ENCODE assay signal across 11 cellular contexts in genomic region chr3:105835606-105836005, GRCh38. TPM values are rescaled to one million over a fixed set of nuclear protein-coding genes. Genes with fewer than 3 reads are reported as not detected.
DNase-seq lines count a peak whose midpoint lies in the region; ATAC-seq and TF ChIP-seq lines count a peak whose summit lies in the region.
"Had no signal": no experiment of that assay in that cellular context is flagged by ENCODE, and none has a peak within 500 bp of the region (broad histone marks: within the 10 kb centered on the region; RNA-seq: fewer than 3 reads in every experiment).

No MANE protein-coding gene starts in this region.

- no peak overlapping the region for H2AFZ ChIP-seq in smooth muscle cell (ENCODE audit: low read depth)

- peaks cover 24% of the 10 kb centered on the region for H3F3A ChIP-seq in smooth muscle cell (ENCODE audit: low read depth)

- ATAC-seq in HG03571 (IDR thresholded peaks at IDR 0.05; ENCODE audit: unreplicated experiment), result no peak

- no peak for DNase-seq in activated naive CD4-positive, alpha-beta T cell treated with anti-CD3 and anti-CD28 coated beads for 36 hours
- DNase-seq in NCI-H2171 (lab: John Stamatoyannopoulos, UW), result peak; percentile 19
- DNase-seq in cerebellar nuclear complex (lab: John Stamatoyannopoulos, UW), result peak; percentile 36 to 80
- DNase-seq in smooth muscle cell (lab: John Stamatoyannopoulos, UW; ENCODE audit: unreplicated experiment), result no peak
- no peak for DNase-seq in ovary
- DNase-seq in type B pancreatic cell (ENCODE audit: extremely low spot score, unreplicated experiment), result no peak
- DNase-seq: Caco-2, naive B cell, NCI-H1092 treated with DMSO at 0.1 percent for 48 hours had no signal

- CTCF ChIA-PET in activated naive CD4-positive, alpha-beta T cell treated with anti-CD3 and anti-CD28 coated beads for 36 hours (lab: Charles Lee), result interaction anchor here (1.1 kb wide), 1 partner anchor 179 kb away, joined by 3 read pairs; no protein-coding TSS in a partner anchor

- H3K4me3 ChIP-seq in smooth muscle cell (no peak overlapping the region), ovary (no peak overlapping the region)

- H3K4me1 ChIP-seq in smooth muscle cell (ENCODE audit: low read depth) (peaks cover 28% of the 10 kb centered on the region), ovary (ENCODE audit: insufficient read depth) (peaks cover 8% of the 10 kb centered on the region)

- no peak overlapping the region for H3K4me3 Mint-ChIP-seq in activated naive CD4-positive, alpha-beta T cell treated with anti-CD3 and anti-CD28 coated beads, Interleukin-2, amount 50 U/mL, for 24 hours
- no peak overlapping the region for H3K4me3 Mint-ChIP-seq in activated naive CD4-positive, alpha-beta T cell treated with anti-CD3 and anti-CD28 coated beads for 36 hours
- H3K4me3 Mint-ChIP-seq in type B pancreatic cell, result no peak overlapping the region

- peak overlapping the region; percentile 78 for H3K27ac Mint-ChIP-seq in activated naive CD4-positive, alpha-beta T cell treated with anti-CD3 and anti-CD28 coated beads, Interleukin-2, amount 50 U/mL, for 24 hours
- no peak overlapping the region for H3K27ac Mint-ChIP-seq in activated naive CD4-positive, alpha-beta T cell treated with anti-CD3 and anti-CD28 coated beads for 36 hours
- no peak overlapping the region for H3K27ac Mint-ChIP-seq in type B pancreatic cell

- no peak for TF ChIP-seq CTCF in smooth muscle cell (IDR thresholded peaks at IDR 0.05; ENCODE audit: borderline replicate concordance, insufficient read depth, poor library complexity, severe bottlenecking)
- no peak for TF ChIP-seq CTCF in ovary (IDR thresholded peaks at IDR 0.05)
- TF ChIP-seq CTCF in type B pancreatic cell (conservative IDR thresholded peaks at IDR 0.05), result no peak

- peak overlapping the region; percentile 78 for H3K27ac ChIP-seq in smooth muscle cell (ENCODE audit: low read depth)
- H3K27ac ChIP-seq in ovary, result peak overlapping the region in 1 of 2 donors; percentile 69

- H3K4me2 ChIP-seq in smooth muscle cell, result peak overlapping the region; percentile 61

- H3K27me3 ChIP-seq in smooth muscle cell (ENCODE audit: low read depth), result no peaks in the 10 kb centered on the region
- H3K27me3 ChIP-seq in ovary, result no peaks in the 10 kb centered on the region

- H3K9me3 ChIP-seq in smooth muscle cell (replicated peaks; ENCODE audit: low read depth), result no peaks in the 10 kb centered on the region
- no peaks in the 10 kb centered on the region for H3K9me3 ChIP-seq in ovary
- H3K9me3 ChIP-seq: Caco-2 had no signal

- H3K36me3 ChIP-seq in smooth muscle cell (ENCODE audit: low read depth) (no peaks in the 10 kb centered on the region), ovary (no peaks in the 10 kb centered on the region)

- peaks cover 94% of the 10 kb centered on the region for H3K4me1 Mint-ChIP-seq in activated naive CD4-positive, alpha-beta T cell treated with anti-CD3 and anti-CD28 coated beads, Interleukin-2, amount 50 U/mL, for 24 hours
- peaks cover 87% of the 10 kb centered on the region for H3K4me1 Mint-ChIP-seq in activated naive CD4-positive, alpha-beta T cell treated with anti-CD3 and anti-CD28 coated beads for 36 hours (ENCODE audit: low read depth)
- peaks cover 12% of the 10 kb centered on the region for H3K4me1 Mint-ChIP-seq in type B pancreatic cell (ENCODE audit: unreplicated experiment)

- no peak for TF ChIP-seq EP300 in ovary (IDR thresholded peaks at IDR 0.05)

- peaks cover 7% of the 10 kb centered on the region for H4K20me1 ChIP-seq in smooth muscle cell (ENCODE audit: low read depth)

- peaks cover 57% of the 10 kb centered on the region for H3K36me3 Mint-ChIP-seq in activated naive CD4-positive, alpha-beta T cell treated with anti-CD3 and anti-CD28 coated beads, Interleukin-2, amount 50 U/mL, for 24 hours
- H3K36me3 Mint-ChIP-seq in activated naive CD4-positive, alpha-beta T cell treated with anti-CD3 and anti-CD28 coated beads for 36 hours (ENCODE audit: low read depth), result peaks cover 54% of the 10 kb centered on the region
- H3K36me3 Mint-ChIP-seq in type B pancreatic cell, result peaks cover 50% of the 10 kb centered on the region

- H3K9ac ChIP-seq in smooth muscle cell (ENCODE audit: low read depth), result no peak overlapping the region

- H3K27me3 Mint-ChIP-seq in activated naive CD4-positive, alpha-beta T cell treated with anti-CD3 and anti-CD28 coated beads, Interleukin-2, amount 50 U/mL, for 24 hours, result no peaks in the 10 kb centered on the region
- H3K27me3 Mint-ChIP-seq in activated naive CD4-positive, alpha-beta T cell treated with anti-CD3 and anti-CD28 coated beads for 36 hours (ENCODE audit: low read depth), result no peaks in the 10 kb centered on the region
- H3K27me3 Mint-ChIP-seq in type B pancreatic cell, result no peaks in the 10 kb centered on the region

- H3K79me2 ChIP-seq in smooth muscle cell (ENCODE audit: low read depth), result peaks cover 35% of the 10 kb centered on the region

- TF ChIP-seq POLR2A in ovary (IDR thresholded peaks at IDR 0.05), result no peak

- H3K9me3 Mint-ChIP-seq in activated naive CD4-positive, alpha-beta T cell treated with anti-CD3 and anti-CD28 coated beads, Interleukin-2, amount 50 U/mL, for 24 hours, result peaks cover 8% of the 10 kb centered on the region
- no peaks in the 10 kb centered on the region for H3K9me3 Mint-ChIP-seq in activated naive CD4-positive, alpha-beta T cell treated with anti-CD3 and anti-CD28 coated beads for 36 hours
- H3K9me3 Mint-ChIP-seq in type B pancreatic cell, result no peaks in the 10 kb centered on the region

- intact Hi-C loops in activated naive CD4-positive, alpha-beta T cell treated with anti-CD3 and anti-CD28 coated beads for 36 hours (cut with micrococcal nuclease), result loop anchor here (1.0 kb wide), 1 partner anchor 9 kb away; no protein-coding TSS in a partner anchor
- intact Hi-C loops in ovary (cut with DNase I), result no loop called here

RNA-seq across cellular contexts. Expression of gene CBLB, which starts 33.2 kb away (rescaled TPM):
- total RNA-seq in activated naive CD4-positive, alpha-beta T cell treated with anti-CD3 and anti-CD28 coated beads for 36 hours, result 10 to 100 TPM; 72.8 to 78.9 TPM
- total RNA-seq in smooth muscle cell, result 38.0 and 38.9 TPM in 2 replicates
- polyA plus RNA-seq in smooth muscle cell, result 13.9 and 18.3 TPM in 2 replicates
- 100 to 1,000 TPM in 1 of 7 donors, 10 to 100 TPM in 6; 30.6 to 133 (median 40.5) TPM for total RNA-seq in ovary
- 10 to 100 TPM; 14.8 to 51.8 TPM for polyA plus RNA-seq in ovary
- total RNA-seq in type B pancreatic cell (ENCODE audit: low replicate concordance), result 50.6 and 57.0 TPM in 2 replicates

Comparison
In these comparisons a context has a peak if more than half of its experiments do, and no peak if none do; other contexts are left out.
1. DNase-seq: peak in NCI-H2171 (single experiment) and cerebellar nuclear complex (2 of 2); none in activated naive CD4-positive, alpha-beta T cell treated with anti-CD3 and anti-CD28 coated beads for 36 hours (single experiment), smooth muscle cell (single experiment), ovary (0 of 5) and type B pancreatic cell (single experiment).